In the genomic region with DNA sequence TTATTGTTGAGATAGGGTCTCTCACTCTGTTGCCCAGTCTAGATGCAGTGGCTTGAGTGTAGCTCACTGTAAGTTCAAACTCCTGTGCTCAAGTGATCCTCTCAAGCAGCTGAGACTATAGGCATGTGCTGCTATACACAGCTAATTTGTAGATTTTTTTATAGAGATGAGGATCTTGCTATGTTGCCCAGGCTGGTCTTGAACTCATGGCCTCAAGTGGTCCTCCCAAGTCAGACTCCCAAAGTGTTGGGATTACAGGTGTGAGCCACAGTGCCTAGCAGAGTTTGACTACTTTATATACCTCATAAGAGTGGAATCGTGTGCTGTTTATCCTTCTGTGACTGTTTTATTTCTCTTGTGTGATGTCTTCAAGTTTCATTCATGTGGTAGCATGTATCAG, we compare ENCODE assay signal across 2 cellular contexts.
TF ChIP-seq lines count a peak whose summit lies in the region.

No MANE protein-coding gene starts in this region.

TF ChIP-seq in HepG2, 621 proteins besides CTCF, POLR2A, EP300 and RAD21:
- TF ChIP-seq IRX3 (CRISPR knock-in tag; IDR thresholded peaks at IDR 0.05; ENCODE audit: borderline replicate concordance, low read depth) (no peak), ZNF121 (CRISPR knock-in tag; IDR thresholded peaks at IDR 0.05) (peak; percentile 54)

TF ChIP-seq in K562, 482 proteins besides CTCF, POLR2A, EP300 and RAD21:
- TF ChIP-seq USF1 (CRISPR knock-in tag; IDR thresholded peaks at IDR 0.05) (no peak), ZNF121 (CRISPR knock-in tag; conservative IDR thresholded peaks at IDR 0.05) (peak; percentile 33; the same call in 1 of the 2 replicates)
